1 cellular context compared by ENCODE assay signal in the genomic region with DNA sequence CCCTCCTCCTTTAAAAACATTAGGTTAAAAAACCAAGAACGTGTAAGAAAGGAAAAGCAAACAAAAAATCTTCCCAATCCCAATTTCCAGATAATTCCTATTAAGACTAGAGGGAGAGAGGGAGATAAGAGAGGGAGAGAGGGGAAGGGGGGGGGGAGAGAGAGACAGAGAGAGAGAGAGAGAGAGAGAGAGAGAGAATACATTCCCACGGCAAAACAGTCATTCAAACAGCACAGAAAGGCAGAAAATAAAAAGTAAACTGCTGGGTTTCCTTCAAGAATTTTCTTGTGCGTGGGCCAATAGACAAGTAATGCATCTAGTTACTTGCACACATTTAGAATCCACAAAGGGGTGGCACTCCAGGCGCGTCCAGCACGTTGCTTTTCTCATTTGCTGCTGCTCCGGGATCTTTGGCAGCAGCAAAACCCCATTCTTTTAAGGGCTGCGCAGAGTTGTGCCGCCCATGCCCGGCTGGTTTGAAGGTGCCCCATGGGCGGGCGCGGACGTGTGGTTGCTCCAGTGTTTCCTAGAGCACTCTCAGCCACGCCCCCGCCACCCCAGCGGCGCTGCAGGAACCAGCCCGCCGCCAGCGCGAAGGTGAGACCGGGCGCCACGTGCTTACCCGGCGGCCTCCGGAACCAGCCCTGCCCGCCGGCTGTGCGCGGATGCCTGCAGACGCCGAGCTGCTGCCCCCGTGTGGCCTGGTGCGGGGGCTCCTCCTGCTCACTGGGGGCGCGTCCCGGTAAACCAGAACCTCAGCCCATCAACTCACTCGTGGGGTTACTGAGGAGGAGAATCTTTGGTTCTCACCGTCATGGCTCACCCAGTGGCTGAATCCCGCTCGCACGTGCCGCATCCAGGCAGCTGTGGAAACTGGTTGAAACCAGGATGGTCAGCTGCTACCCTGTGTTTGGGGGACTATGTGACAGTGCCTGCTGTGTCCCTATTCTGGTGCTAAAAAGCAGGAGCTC.
TF ChIP-seq lines count a peak whose summit lies in the region.

No MANE protein-coding gene starts in this region.

TF ChIP-seq in HepG2, 621 proteins besides CTCF, POLR2A, EP300 and RAD21 (continued from another document and continues in another):
- TF ChIP-seq, protein P1, sequence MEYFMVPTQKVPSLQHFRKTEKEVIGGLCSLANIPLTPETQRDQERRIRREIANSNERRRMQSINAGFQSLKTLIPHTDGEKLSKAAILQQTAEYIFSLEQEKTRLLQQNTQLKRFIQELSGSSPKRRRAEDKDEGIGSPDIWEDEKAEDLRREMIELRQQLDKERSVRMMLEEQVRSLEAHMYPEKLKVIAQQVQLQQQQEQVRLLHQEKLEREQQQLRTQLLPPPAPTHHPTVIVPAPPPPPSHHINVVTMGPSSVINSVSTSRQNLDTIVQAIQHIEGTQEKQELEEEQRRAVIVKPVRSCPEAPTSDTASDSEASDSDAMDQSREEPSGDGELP (IDR thresholded peaks at IDR 0.05; ENCODE audit: borderline replicate concordance, low read depth): peak; percentile 40; the same call in 1 of the 2 replicates
- TF ChIP-seq, protein P2, sequence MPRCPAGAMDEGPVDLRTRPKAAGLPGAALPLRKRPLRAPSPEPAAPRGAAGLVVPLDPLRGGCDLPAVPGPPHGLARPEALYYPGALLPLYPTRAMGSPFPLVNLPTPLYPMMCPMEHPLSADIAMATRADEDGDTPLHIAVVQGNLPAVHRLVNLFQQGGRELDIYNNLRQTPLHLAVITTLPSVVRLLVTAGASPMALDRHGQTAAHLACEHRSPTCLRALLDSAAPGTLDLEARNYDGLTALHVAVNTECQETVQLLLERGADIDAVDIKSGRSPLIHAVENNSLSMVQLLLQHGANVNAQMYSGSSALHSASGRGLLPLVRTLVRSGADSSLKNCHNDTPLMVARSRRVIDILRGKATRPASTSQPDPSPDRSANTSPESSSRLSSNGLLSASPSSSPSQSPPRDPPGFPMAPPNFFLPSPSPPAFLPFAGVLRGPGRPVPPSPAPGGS (CRISPR knock-in tag; IDR thresholded peaks at IDR 0.05): peak; percentile 99
- TF ChIP-seq ZNF10 (CRISPR knock-in tag; IDR thresholded peaks at IDR 0.05; ENCODE audit: borderline replicate concordance, low read depth) (no peak), MXI1 (IDR thresholded peaks at IDR 0.05; ENCODE audit: borderline replicate concordance, low read depth, low read length) (peak; percentile 97; the same call in 2 of the 3 replicates), HHEX (CRISPR knock-in tag; IDR thresholded peaks at IDR 0.05) (no peak), CCAR2 (optimal IDR thresholded peaks at IDR 0.05; ENCODE audit: low read depth, low read length) (no peak), CENPX (CRISPR knock-in tag; IDR thresholded peaks at IDR 0.05) (no peak), RFX5 (IDR thresholded peaks at IDR 0.05; ENCODE audit: low read depth, low read length) (no peak), TCF12 (IDR thresholded peaks at IDR 0.05) (no peak), TCF12 (CRISPR knock-in tag; IDR thresholded peaks at IDR 0.05) (peak; percentile 70; the same call in 1 of the 2 replicates), TGIF2 (CRISPR knock-in tag; IDR thresholded peaks at IDR 0.05) (peak; percentile 94), KAT7 (CRISPR knock-in tag; IDR thresholded peaks at IDR 0.05; ENCODE audit: borderline replicate concordance) (peak; percentile 52; the same call in 1 of the 2 replicates), ZNF660 (CRISPR knock-in tag; IDR thresholded peaks at IDR 0.05; ENCODE audit: borderline replicate concordance, low read depth) (no peak), ZNF570 (CRISPR knock-in tag; IDR thresholded peaks at IDR 0.05; ENCODE audit: borderline replicate concordance) (no peak), RXRB (CRISPR knock-in tag; IDR thresholded peaks at IDR 0.05; ENCODE audit: borderline replicate concordance) (peak; percentile 83), CC2D1A (CRISPR knock-in tag; IDR thresholded peaks at IDR 0.05) (peak; percentile 94; the same call in 1 of the 2 replicates), PAF1 (CRISPR knock-in tag; IDR thresholded peaks at IDR 0.05) (no peak), ZNF367 (CRISPR knock-in tag; IDR thresholded peaks at IDR 0.05; ENCODE audit: borderline replicate concordance) (peak; percentile 94; the same call in 1 of the 2 replicates), ZKSCAN8 (CRISPR knock-in tag; IDR thresholded peaks at IDR 0.05; ENCODE audit: borderline replicate concordance) (0 out of 2 replicates have a peak, but pooled peaks have one; percentile 68), MIER2 (CRISPR knock-in tag; IDR thresholded peaks at IDR 0.05) (peak; percentile 56; the same call in 1 of the 2 replicates), KMT2B (CRISPR knock-in tag; IDR thresholded peaks at IDR 0.05) (peak; percentile 85), KDM1A (CRISPR knock-in tag; IDR thresholded peaks at IDR 0.05) (peak; percentile 44; the same call in 1 of the 2 replicates), RCOR2 (CRISPR knock-in tag; IDR thresholded peaks at IDR 0.05) (0 out of 2 replicates have a peak, but pooled peaks have one; percentile 56)
- TF ChIP-seq, protein P3, sequence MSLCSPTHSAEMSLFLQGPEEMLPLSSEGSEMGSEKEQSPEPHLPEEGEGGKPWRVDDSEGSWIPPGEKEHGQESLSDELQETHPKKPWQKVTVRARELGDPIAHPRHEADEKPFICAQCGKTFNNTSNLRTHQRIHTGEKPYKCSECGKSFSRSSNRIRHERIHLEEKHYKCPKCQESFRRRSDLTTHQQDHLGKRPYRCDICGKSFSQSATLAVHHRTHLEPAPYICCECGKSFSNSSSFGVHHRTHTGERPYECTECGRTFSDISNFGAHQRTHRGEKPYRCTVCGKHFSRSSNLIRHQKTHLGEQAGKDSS (CRISPR knock-in tag; IDR thresholded peaks at IDR 0.05; ENCODE audit: borderline replicate concordance, low read depth): peak; percentile 97
- TF ChIP-seq, protein P4, sequence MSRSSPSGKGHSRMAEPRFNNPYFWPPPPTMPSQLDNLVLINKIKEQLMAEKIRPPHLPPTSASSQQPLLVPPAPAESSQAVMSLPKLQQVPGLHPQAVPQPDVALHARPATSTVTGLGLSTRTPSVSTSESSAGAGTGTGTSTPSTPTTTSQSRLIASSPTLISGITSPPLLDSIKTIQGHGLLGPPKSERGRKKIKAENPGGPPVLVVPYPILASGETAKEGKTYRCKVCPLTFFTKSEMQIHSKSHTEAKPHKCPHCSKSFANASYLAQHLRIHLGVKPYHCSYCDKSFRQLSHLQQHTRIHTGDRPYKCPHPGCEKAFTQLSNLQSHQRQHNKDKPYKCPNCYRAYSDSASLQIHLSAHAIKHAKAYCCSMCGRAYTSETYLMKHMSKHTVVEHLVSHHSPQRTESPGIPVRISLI (CRISPR knock-in tag; IDR thresholded peaks at IDR 0.05; ENCODE audit: borderline replicate concordance): peak; percentile 74; the same call in 1 of the 2 replicates
- TF ChIP-seq, protein P5, sequence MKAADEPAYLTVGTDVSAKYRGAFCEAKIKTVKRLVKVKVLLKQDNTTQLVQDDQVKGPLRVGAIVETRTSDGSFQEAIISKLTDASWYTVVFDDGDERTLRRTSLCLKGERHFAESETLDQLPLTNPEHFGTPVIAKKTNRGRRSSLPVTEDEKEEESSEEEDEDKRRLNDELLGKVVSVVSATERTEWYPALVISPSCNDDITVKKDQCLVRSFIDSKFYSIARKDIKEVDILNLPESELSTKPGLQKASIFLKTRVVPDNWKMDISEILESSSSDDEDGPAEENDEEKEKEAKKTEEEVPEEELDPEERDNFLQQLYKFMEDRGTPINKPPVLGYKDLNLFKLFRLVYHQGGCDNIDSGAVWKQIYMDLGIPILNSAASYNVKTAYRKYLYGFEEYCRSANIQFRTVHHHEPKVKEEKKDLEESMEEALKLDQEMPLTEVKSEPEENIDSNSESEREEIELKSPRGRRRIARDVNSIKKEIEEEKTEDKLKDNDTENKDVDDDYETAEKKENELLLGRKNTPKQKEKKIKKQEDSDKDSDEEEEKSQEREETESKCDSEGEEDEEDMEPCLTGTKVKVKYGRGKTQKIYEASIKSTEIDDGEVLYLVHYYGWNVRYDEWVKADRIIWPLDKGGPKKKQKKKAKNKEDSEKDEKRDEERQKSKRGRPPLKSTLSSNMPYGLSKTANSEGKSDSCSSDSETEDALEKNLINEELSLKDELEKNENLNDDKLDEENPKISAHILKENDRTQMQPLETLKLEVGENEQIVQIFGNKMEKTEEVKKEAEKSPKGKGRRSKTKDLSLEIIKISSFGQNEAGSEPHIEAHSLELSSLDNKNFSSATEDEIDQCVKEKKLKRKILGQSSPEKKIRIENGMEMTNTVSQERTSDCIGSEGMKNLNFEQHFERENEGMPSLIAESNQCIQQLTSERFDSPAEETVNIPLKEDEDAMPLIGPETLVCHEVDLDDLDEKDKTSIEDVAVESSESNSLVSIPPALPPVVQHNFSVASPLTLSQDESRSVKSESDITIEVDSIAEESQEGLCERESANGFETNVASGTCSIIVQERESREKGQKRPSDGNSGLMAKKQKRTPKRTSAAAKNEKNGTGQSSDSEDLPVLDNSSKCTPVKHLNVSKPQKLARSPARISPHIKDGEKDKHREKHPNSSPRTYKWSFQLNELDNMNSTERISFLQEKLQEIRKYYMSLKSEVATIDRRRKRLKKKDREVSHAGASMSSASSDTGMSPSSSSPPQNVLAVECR (CRISPR knock-in tag; IDR thresholded peaks at IDR 0.05; ENCODE audit: borderline replicate concordance): peak; percentile 92; the same call in 1 of the 2 replicates
- TF ChIP-seq, protein P6, sequence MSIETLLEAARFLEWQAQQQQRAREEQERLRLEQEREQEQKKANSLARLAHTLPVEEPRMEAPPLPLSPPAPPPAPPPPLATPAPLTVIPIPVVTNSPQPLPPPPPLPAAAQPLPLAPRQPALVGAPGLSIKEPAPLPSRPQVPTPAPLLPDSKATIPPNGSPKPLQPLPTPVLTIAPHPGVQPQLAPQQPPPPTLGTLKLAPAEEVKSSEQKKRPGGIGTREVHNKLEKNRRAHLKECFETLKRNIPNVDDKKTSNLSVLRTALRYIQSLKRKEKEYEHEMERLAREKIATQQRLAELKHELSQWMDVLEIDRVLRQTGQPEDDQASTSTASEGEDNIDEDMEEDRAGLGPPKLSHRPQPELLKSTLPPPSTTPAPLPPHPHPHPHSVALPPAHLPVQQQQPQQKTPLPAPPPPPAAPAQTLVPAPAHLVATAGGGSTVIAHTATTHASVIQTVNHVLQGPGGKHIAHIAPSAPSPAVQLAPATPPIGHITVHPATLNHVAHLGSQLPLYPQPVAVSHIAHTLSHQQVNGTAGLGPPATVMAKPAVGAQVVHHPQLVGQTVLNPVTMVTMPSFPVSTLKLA (IDR thresholded peaks at IDR 0.05): peak; percentile 54; the same call in 1 of the 2 replicates
- TF ChIP-seq, protein P7, sequence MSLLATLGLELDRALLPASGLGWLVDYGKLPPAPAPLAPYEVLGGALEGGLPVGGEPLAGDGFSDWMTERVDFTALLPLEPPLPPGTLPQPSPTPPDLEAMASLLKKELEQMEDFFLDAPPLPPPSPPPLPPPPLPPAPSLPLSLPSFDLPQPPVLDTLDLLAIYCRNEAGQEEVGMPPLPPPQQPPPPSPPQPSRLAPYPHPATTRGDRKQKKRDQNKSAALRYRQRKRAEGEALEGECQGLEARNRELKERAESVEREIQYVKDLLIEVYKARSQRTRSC (CRISPR knock-in tag; IDR thresholded peaks at IDR 0.05; ENCODE audit: low read depth): peak; percentile 94; the same call in 1 of the 2 replicates
- TF ChIP-seq, protein P8, sequence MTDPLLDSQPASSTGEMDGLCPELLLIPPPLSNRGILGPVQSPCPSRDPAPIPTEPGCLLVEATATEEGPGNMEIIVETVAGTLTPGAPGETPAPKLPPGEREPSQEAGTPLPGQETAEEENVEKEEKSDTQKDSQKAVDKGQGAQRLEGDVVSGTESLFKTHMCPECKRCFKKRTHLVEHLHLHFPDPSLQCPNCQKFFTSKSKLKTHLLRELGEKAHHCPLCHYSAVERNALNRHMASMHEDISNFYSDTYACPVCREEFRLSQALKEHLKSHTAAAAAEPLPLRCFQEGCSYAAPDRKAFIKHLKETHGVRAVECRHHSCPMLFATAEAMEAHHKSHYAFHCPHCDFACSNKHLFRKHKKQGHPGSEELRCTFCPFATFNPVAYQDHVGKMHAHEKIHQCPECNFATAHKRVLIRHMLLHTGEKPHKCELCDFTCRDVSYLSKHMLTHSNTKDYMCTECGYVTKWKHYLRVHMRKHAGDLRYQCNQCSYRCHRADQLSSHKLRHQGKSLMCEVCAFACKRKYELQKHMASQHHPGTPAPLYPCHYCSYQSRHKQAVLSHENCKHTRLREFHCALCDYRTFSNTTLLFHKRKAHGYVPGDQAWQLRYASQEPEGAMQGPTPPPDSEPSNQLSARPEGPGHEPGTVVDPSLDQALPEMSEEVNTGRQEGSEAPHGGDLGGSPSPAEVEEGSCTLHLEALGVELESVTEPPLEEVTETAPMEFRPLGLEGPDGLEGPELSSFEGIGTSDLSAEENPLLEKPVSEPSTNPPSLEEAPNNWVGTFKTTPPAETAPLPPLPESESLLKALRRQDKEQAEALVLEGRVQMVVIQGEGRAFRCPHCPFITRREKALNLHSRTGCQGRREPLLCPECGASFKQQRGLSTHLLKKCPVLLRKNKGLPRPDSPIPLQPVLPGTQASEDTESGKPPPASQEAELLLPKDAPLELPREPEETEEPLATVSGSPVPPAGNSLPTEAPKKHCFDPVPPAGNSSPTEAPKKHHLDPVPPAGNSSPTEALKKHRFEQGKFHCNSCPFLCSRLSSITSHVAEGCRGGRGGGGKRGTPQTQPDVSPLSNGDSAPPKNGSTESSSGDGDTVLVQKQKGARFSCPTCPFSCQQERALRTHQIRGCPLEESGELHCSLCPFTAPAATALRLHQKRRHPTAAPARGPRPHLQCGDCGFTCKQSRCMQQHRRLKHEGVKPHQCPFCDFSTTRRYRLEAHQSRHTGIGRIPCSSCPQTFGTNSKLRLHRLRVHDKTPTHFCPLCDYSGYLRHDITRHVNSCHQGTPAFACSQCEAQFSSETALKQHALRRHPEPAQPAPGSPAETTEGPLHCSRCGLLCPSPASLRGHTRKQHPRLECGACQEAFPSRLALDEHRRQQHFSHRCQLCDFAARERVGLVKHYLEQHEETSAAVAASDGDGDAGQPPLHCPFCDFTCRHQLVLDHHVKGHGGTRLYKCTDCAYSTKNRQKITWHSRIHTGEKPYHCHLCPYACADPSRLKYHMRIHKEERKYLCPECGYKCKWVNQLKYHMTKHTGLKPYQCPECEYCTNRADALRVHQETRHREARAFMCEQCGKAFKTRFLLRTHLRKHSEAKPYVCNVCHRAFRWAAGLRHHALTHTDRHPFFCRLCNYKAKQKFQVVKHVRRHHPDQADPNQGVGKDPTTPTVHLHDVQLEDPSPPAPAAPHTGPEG (CRISPR knock-in tag; IDR thresholded peaks at IDR 0.05): peak; percentile 95
- TF ChIP-seq, protein P9, sequence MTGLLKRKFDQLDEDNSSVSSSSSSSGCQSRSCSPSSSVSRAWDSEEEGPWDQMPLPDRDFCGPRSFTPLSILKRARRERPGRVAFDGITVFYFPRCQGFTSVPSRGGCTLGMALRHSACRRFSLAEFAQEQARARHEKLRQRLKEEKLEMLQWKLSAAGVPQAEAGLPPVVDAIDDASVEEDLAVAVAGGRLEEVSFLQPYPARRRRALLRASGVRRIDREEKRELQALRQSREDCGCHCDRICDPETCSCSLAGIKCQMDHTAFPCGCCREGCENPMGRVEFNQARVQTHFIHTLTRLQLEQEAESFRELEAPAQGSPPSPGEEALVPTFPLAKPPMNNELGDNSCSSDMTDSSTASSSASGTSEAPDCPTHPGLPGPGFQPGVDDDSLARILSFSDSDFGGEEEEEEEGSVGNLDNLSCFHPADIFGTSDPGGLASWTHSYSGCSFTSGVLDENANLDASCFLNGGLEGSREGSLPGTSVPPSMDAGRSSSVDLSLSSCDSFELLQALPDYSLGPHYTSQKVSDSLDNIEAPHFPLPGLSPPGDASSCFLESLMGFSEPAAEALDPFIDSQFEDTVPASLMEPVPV (CRISPR knock-in tag; IDR thresholded peaks at IDR 0.05): peak; percentile 100
